Comparison of ENCODE assay signal across 2 cellular contexts in the genomic region with DNA sequence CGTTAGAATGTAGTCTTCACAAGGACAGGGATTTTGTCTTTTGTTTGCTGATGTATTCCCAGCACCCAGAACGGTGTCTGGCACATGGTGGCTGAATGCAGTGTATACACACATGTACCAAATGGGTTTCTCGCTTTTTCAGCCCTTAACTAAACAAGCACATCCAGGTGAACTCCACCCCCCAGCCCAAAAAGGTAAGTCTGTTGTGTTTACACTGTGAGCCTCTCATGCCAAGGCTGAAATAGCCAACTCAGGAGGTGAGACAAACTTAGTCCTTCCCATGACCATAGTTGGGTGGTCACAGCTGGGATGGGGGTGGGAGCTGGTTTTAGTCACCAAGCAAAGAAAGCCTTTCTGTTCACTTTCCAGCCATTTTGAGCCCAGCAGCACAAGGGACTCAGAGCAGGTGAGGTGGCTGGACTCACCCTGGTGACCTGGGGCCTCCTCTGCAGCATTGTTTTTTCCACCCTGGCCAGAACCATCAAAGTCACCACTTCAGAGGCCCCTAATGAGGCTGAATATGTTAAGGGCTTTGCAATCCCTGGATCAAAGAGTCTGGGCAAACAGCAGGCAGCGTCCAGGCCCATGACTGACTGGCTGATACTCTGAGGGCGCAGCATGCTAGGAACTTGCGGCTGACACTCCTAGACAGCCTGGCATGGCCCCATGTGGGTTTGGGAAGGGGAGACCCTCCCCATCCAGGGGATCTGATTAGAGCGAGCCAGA.
TF ChIP-seq lines count a peak whose summit lies in the region.

No MANE protein-coding gene starts in this region.

TF ChIP-seq in GM23338, 12 proteins besides CTCF, POLR2A, EP300 and RAD21:
- TF ChIP-seq, protein P1, sequence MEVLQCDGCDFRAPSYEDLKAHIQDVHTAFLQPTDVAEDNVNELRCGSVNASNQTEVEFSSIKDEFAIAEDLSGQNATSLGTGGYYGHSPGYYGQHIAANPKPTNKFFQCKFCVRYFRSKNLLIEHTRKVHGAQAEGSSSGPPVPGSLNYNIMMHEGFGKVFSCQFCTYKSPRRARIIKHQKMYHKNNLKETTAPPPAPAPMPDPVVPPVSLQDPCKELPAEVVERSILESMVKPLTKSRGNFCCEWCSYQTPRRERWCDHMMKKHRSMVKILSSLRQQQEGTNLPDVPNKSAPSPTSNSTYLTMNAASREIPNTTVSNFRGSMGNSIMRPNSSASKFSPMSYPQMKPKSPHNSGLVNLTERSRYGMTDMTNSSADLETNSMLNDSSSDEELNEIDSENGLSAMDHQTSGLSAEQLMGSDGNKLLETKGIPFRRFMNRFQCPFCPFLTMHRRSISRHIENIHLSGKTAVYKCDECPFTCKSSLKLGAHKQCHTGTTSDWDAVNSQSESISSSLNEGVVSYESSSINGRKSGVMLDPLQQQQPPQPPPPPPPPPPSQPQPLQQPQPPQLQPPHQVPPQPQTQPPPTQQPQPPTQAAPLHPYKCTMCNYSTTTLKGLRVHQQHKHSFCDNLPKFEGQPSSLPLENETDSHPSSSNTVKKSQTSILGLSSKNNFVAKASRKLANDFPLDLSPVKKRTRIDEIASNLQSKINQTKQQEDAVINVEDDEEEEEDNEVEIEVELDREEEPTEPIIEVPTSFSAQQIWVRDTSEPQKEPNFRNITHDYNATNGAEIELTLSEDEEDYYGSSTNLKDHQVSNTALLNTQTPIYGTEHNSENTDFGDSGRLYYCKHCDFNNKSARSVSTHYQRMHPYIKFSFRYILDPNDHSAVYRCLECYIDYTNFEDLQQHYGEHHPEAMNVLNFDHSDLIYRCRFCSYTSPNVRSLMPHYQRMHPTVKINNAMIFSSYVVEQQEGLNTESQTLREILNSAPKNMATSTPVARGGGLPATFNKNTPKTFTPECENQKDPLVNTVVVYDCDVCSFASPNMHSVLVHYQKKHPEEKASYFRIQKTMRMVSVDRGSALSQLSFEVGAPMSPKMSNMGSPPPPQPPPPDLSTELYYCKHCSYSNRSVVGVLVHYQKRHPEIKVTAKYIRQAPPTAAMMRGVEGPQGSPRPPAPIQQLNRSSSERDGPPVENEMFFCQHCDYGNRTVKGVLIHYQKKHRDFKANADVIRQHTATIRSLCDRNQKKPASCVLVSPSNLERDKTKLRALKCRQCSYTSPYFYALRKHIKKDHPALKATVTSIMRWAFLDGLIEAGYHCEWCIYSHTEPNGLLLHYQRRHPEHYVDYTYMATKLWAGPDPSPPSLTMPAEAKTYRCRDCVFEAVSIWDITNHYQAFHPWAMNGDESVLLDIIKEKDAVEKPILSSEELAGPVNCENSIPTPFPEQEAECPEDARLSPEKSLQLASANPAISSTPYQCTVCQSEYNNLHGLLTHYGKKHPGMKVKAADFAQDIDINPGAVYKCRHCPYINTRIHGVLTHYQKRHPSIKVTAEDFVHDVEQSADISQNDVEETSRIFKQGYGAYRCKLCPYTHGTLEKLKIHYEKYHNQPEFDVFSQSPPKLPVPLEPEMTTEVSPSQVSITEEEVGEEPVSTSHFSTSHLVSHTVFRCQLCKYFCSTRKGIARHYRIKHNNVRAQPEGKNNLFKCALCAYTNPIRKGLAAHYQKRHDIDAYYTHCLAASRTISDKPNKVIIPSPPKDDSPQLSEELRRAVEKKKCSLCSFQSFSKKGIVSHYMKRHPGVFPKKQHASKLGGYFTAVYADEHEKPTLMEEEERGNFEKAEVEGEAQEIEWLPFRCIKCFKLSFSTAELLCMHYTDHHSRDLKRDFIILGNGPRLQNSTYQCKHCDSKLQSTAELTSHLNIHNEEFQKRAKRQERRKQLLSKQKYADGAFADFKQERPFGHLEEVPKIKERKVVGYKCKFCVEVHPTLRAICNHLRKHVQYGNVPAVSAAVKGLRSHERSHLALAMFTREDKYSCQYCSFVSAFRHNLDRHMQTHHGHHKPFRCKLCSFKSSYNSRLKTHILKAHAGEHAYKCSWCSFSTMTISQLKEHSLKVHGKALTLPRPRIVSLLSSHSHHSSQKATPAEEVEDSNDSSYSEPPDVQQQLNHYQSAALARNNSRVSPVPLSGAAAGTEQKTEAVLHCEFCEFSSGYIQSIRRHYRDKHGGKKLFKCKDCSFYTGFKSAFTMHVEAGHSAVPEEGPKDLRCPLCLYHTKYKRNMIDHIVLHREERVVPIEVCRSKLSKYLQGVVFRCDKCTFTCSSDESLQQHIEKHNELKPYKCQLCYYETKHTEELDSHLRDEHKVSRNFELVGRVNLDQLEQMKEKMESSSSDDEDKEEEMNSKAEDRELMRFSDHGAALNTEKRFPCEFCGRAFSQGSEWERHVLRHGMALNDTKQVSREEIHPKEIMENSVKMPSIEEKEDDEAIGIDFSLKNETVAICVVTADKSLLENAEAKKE (CRISPR knock-in tag; IDR thresholded peaks at IDR 0.05), result no peak
- no peak for TF ChIP-seq EZH2phosphoT487 (IDR thresholded peaks at IDR 0.05; ENCODE audit: unreplicated experiment)
- TF ChIP-seq, protein P2, sequence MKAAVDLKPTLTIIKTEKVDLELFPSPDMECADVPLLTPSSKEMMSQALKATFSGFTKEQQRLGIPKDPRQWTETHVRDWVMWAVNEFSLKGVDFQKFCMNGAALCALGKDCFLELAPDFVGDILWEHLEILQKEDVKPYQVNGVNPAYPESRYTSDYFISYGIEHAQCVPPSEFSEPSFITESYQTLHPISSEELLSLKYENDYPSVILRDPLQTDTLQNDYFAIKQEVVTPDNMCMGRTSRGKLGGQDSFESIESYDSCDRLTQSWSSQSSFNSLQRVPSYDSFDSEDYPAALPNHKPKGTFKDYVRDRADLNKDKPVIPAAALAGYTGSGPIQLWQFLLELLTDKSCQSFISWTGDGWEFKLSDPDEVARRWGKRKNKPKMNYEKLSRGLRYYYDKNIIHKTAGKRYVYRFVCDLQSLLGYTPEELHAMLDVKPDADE (IDR thresholded peaks at IDR 0.05), result no peak
- TF ChIP-seq CREB1 (CRISPR knock-in tag; IDR thresholded peaks at IDR 0.05; ENCODE audit: low read depth), result no peak
- TF ChIP-seq POLR2AphosphoS5 (IDR thresholded peaks at IDR 0.05; ENCODE audit: low read depth), result peak; percentile 54; the same call in 1 of the 2 replicates

TF ChIP-seq in WTC11, 78 proteins besides CTCF, POLR2A, EP300 and RAD21 (continued from another document and continues in another):
- TF ChIP-seq CREB1 (CRISPR knock-in tag; IDR thresholded peaks at IDR 0.05) (no peak), ZNF317 (CRISPR knock-in tag; IDR thresholded peaks at IDR 0.05; ENCODE audit: borderline replicate concordance, low read depth) (no peak), JAZF1 (CRISPR knock-in tag; IDR thresholded peaks at IDR 0.05) (no peak), NFATC4 (CRISPR knock-in tag; IDR thresholded peaks at IDR 0.05) (peak; percentile 53; the same call in 1 of the 2 replicates), ETV6 (CRISPR knock-in tag; IDR thresholded peaks at IDR 0.05) (0 out of 2 replicates have a peak, but pooled peaks have one; percentile 44), ELF4 (CRISPR knock-in tag; IDR thresholded peaks at IDR 0.05; ENCODE audit: low read depth) (no peak), KAT7 (CRISPR knock-in tag; IDR thresholded peaks at IDR 0.05; ENCODE audit: borderline replicate concordance) (no peak), ZBTB21 (CRISPR knock-in tag; IDR thresholded peaks at IDR 0.05; ENCODE audit: borderline replicate concordance) (no peak), EMX1 (CRISPR knock-in tag; IDR thresholded peaks at IDR 0.05) (peak; percentile 22; the same call in 1 of the 2 replicates), ZNF121 (CRISPR knock-in tag; IDR thresholded peaks at IDR 0.05) (no peak), NFE2L1 (CRISPR knock-in tag; IDR thresholded peaks at IDR 0.05) (no peak), GRHL2 (CRISPR knock-in tag; IDR thresholded peaks at IDR 0.05; ENCODE audit: insufficient replicate concordance, severe bottlenecking) (no peak)
- TF ChIP-seq, protein P3, sequence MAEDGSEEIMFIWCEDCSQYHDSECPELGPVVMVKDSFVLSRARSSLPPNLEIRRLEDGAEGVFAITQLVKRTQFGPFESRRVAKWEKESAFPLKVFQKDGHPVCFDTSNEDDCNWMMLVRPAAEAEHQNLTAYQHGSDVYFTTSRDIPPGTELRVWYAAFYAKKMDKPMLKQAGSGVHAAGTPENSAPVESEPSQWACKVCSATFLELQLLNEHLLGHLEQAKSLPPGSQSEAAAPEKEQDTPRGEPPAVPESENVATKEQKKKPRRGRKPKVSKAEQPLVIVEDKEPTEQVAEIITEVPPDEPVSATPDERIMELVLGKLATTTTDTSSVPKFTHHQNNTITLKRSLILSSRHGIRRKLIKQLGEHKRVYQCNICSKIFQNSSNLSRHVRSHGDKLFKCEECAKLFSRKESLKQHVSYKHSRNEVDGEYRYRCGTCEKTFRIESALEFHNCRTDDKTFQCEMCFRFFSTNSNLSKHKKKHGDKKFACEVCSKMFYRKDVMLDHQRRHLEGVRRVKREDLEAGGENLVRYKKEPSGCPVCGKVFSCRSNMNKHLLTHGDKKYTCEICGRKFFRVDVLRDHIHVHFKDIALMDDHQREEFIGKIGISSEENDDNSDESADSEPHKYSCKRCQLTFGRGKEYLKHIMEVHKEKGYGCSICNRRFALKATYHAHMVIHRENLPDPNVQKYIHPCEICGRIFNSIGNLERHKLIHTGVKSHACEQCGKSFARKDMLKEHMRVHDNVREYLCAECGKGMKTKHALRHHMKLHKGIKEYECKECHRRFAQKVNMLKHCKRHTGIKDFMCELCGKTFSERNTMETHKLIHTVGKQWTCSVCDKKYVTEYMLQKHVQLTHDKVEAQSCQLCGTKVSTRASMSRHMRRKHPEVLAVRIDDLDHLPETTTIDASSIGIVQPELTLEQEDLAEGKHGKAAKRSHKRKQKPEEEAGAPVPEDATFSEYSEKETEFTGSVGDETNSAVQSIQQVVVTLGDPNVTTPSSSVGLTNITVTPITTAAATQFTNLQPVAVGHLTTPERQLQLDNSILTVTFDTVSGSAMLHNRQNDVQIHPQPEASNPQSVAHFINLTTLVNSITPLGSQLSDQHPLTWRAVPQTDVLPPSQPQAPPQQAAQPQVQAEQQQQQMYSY (CRISPR knock-in tag; IDR thresholded peaks at IDR 0.05), result no peak
- TF ChIP-seq, protein P4, sequence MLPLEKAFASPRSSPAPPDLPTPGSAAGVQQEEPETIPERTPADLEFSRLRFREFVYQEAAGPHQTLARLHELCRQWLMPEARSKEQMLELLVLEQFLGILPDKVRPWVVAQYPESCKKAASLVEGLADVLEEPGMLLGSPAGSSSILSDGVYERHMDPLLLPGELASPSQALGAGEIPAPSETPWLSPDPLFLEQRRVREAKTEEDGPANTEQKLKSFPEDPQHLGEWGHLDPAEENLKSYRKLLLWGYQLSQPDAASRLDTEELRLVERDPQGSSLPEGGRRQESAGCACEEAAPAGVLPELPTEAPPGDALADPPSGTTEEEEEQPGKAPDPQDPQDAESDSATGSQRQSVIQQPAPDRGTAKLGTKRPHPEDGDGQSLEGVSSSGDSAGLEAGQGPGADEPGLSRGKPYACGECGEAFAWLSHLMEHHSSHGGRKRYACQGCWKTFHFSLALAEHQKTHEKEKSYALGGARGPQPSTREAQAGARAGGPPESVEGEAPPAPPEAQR (CRISPR knock-in tag; IDR thresholded peaks at IDR 0.05), result no peak
- TF ChIP-seq, protein P5, sequence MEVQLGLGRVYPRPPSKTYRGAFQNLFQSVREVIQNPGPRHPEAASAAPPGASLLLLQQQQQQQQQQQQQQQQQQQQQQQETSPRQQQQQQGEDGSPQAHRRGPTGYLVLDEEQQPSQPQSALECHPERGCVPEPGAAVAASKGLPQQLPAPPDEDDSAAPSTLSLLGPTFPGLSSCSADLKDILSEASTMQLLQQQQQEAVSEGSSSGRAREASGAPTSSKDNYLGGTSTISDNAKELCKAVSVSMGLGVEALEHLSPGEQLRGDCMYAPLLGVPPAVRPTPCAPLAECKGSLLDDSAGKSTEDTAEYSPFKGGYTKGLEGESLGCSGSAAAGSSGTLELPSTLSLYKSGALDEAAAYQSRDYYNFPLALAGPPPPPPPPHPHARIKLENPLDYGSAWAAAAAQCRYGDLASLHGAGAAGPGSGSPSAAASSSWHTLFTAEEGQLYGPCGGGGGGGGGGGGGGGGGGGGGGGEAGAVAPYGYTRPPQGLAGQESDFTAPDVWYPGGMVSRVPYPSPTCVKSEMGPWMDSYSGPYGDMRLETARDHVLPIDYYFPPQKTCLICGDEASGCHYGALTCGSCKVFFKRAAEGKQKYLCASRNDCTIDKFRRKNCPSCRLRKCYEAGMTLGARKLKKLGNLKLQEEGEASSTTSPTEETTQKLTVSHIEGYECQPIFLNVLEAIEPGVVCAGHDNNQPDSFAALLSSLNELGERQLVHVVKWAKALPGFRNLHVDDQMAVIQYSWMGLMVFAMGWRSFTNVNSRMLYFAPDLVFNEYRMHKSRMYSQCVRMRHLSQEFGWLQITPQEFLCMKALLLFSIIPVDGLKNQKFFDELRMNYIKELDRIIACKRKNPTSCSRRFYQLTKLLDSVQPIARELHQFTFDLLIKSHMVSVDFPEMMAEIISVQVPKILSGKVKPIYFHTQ (CRISPR knock-in tag; IDR thresholded peaks at IDR 0.05), result 0 out of 2 replicates have a peak, but pooled peaks have one; percentile 1
- TF ChIP-seq, protein P6, sequence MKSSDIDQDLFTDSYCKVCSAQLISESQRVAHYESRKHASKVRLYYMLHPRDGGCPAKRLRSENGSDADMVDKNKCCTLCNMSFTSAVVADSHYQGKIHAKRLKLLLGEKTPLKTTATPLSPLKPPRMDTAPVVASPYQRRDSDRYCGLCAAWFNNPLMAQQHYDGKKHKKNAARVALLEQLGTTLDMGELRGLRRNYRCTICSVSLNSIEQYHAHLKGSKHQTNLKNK (CRISPR knock-in tag; IDR thresholded peaks at IDR 0.05), result no peak
- TF ChIP-seq, protein P7, sequence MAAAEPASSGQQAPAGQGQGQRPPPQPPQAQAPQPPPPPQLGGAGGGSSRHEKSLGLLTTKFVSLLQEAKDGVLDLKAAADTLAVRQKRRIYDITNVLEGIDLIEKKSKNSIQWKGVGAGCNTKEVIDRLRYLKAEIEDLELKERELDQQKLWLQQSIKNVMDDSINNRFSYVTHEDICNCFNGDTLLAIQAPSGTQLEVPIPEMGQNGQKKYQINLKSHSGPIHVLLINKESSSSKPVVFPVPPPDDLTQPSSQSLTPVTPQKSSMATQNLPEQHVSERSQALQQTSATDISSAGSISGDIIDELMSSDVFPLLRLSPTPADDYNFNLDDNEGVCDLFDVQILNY (CRISPR knock-in tag; IDR thresholded peaks at IDR 0.05), result no peak
- TF ChIP-seq, protein P8, sequence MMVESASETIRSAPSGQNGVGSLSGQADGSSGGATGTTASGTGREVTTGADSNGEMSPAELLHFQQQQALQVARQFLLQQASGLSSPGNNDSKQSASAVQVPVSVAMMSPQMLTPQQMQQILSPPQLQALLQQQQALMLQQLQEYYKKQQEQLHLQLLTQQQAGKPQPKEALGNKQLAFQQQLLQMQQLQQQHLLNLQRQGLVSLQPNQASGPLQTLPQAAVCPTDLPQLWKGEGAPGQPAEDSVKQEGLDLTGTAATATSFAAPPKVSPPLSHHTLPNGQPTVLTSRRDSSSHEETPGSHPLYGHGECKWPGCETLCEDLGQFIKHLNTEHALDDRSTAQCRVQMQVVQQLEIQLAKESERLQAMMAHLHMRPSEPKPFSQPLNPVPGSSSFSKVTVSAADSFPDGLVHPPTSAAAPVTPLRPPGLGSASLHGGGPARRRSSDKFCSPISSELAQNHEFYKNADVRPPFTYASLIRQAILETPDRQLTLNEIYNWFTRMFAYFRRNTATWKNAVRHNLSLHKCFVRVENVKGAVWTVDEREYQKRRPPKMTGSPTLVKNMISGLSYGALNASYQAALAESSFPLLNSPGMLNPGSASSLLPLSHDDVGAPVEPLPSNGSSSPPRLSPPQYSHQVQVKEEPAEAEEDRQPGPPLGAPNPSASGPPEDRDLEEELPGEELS (CRISPR knock-in tag; IDR thresholded peaks at IDR 0.05), result no peak
